8 cellular contexts compared by ENCODE assay signal in genomic region chr15:76147906-76148553, GRCh38.
DNase-seq lines count a peak whose midpoint lies in the region; ATAC-seq, FAIRE-seq and TF ChIP-seq lines count a peak whose summit lies in the region.

No MANE protein-coding gene starts in this region.

- WGBS in trophoblast cell (ENCODE audit: extremely low coverage, insufficient coverage, insufficient read length) = no CpG with 5 or more reads among the region's 21 CpGs

- no peaks in the 10 kb centered on the region for H3K79me2 ChIP-seq in OCI-LY1 (ENCODE audit: insufficient read depth, low read length)
- no peaks in the 10 kb centered on the region for H3K79me2 ChIP-seq in trophoblast cell (ENCODE audit: control insufficient read depth, insufficient read depth, low read length, poor library complexity)

- H3K4me1 Mint-ChIP-seq in activated T-cell treated with anti-CD3 and anti-CD28 coated beads, Interleukin-2, amount 50 U/mL, for 72 hours (ENCODE audit: low read depth) = peaks cover 22% of the 10 kb centered on the region

- no peak overlapping the region for H3K4me3 Mint-ChIP-seq in activated T-cell treated with anti-CD3 and anti-CD28 coated beads, Interleukin-2, amount 50 U/mL, for 72 hours

- no peak overlapping the region for H3K4ac ChIP-seq in trophoblast cell (ENCODE audit: low read depth, low read length)

- H2AK5ac ChIP-seq in trophoblast cell (ENCODE audit: low read length) = no peak overlapping the region

- no peak overlapping the region for H3K4me3 ChIP-seq in AG10803 (ENCODE audit: low read length)
- no peak overlapping the region for H3K4me3 ChIP-seq in OCI-LY1 (ENCODE audit: low read depth, low read length, poor library complexity, severe bottlenecking)
- no peak overlapping the region for H3K4me3 ChIP-seq in foreskin fibroblast (ENCODE audit: low read depth in 1 of 2, low read length in 2 of 2)
- no peak overlapping the region for H3K4me3 ChIP-seq in trophoblast cell (ENCODE audit: low read depth, low read length)
- H3K4me3 ChIP-seq in uterus = no peak overlapping the region

- H3F3A ChIP-seq in OCI-LY1 (ENCODE audit: insufficient read depth, low read length) = no peaks in the 10 kb centered on the region

- H3K9me2 ChIP-seq in OCI-LY1 (ENCODE audit: low read depth, low read length) = no peaks in the 10 kb centered on the region

- H3K27me3 ChIP-seq in OCI-LY1 (ENCODE audit: insufficient read depth, low read length) (0 out of 2 replicates have a peak, but pooled peaks cover 8% of the 10 kb centered on the region), trophoblast cell (ENCODE audit: insufficient read depth, low read length) (no peaks in the 10 kb centered on the region), uterus (no peaks in the 10 kb centered on the region)

- no peak overlapping the region for H2BK12ac ChIP-seq in trophoblast cell (ENCODE audit: low read length)

- no peak overlapping the region for H2BK5ac ChIP-seq in trophoblast cell (ENCODE audit: low read depth, low read length, poor library complexity)

- H4K20me1 ChIP-seq in OCI-LY1 (ENCODE audit: insufficient read depth, low read length) = no peaks in the 10 kb centered on the region

- H3K79me1 ChIP-seq in trophoblast cell (ENCODE audit: low read length) = peaks cover 3% of the 10 kb centered on the region

- peaks cover 45% of the 10 kb centered on the region for H3K27me3 Mint-ChIP-seq in activated T-cell treated with anti-CD3 and anti-CD28 coated beads, Interleukin-2, amount 50 U/mL, for 72 hours (ENCODE audit: low read depth)

- no peak overlapping the region for H3K23ac ChIP-seq in trophoblast cell (ENCODE audit: low read length)

- DNase-seq in AG10803 (ENCODE audit: low read depth) (no peak), GM19239 (ENCODE audit: insufficient read length, low spot score) (peak; percentile 54), foreskin fibroblast (peak in 1 of 2 donors; percentile 77), trophoblast cell (peak; percentile 30 to 75), uterus (peak in 1 of 2 donors; percentile 55)
- DNase-seq in activated T-cell treated with anti-CD3 and anti-CD28 coated beads, Interleukin-2, amount 50 U/mL, for 72 hours = peak; percentile 77 to 79

- H3K27ac ChIP-seq in OCI-LY1 (ENCODE audit: low read depth, low read length, poor library complexity, severe bottlenecking) = no peak overlapping the region
- H3K27ac ChIP-seq in trophoblast cell (ENCODE audit: low read depth, low read length) = no peak overlapping the region
- no peak overlapping the region for H3K27ac ChIP-seq in uterus

- H3K9me3 Mint-ChIP-seq in activated T-cell treated with anti-CD3 and anti-CD28 coated beads, Interleukin-2, amount 50 U/mL, for 72 hours = no peaks in the 10 kb centered on the region

- no peak overlapping the region for H3K4me2 ChIP-seq in OCI-LY1 (ENCODE audit: low read length)
- peak overlapping the region; percentile 2 for H3K4me2 ChIP-seq in trophoblast cell (ENCODE audit: low read length)

- no peak for TF ChIP-seq POLR2A in uterus (IDR thresholded peaks at IDR 0.05)

- no peak overlapping the region for H3K27ac Mint-ChIP-seq in activated T-cell treated with anti-CD3 and anti-CD28 coated beads, Interleukin-2, amount 50 U/mL, for 72 hours

- intact Hi-C loops in uterus (cut with DNase I; ENCODE audit: low total_unique reads) = no loop called here

- no peak overlapping the region for H4K12ac ChIP-seq in trophoblast cell (ENCODE audit: low read depth, low read length)

- peak; percentile 54 to 61 for ATAC-seq in activated T-cell treated with anti-CD3 and anti-CD28 coated beads, Interleukin-2, amount 50 U/mL, for 72 hours (replicated peaks in 1 of 2)
- ATAC-seq in HG02759 (IDR thresholded peaks at IDR 0.05; ENCODE audit: unreplicated experiment) = no peak

- TF ChIP-seq CTCF in AG10803 (conservative IDR thresholded peaks at IDR 0.05; ENCODE audit: low read length) (peak; percentile 92), OCI-LY1 (IDR thresholded peaks at IDR 0.05; ENCODE audit: low read length) (peak; percentile 96), foreskin fibroblast (IDR thresholded peaks at IDR 0.05; ENCODE audit: low read depth, low read length) (peak; percentile 98), uterus (IDR thresholded peaks at IDR 0.05) (peak; percentile 70 to 77 (median 73))

- no peak overlapping the region for H4K8ac ChIP-seq in trophoblast cell (ENCODE audit: low read depth, low read length)

- no peaks in the 10 kb centered on the region for H3K36me3 ChIP-seq in OCI-LY1 (ENCODE audit: insufficient read depth, low read length)
- no peaks in the 10 kb centered on the region for H3K36me3 ChIP-seq in trophoblast cell (ENCODE audit: control insufficient read depth in 1 of 2, insufficient read depth in 2 of 2, low read length in 2 of 2)
- no peaks in the 10 kb centered on the region for H3K36me3 ChIP-seq in uterus

- H2AFZ ChIP-seq in OCI-LY1 (ENCODE audit: low read length) (no peak overlapping the region), trophoblast cell (ENCODE audit: insufficient read depth, low read length, poor library complexity) (no peak overlapping the region)

- H3K14ac ChIP-seq in trophoblast cell (ENCODE audit: low read length) = no peak overlapping the region

- no peak overlapping the region for H3K18ac ChIP-seq in trophoblast cell (ENCODE audit: low read length)

- no peak overlapping the region for H4K91ac ChIP-seq in trophoblast cell (ENCODE audit: low read depth, low read length)

- FAIRE-seq in GM19239 (lab: Jason Lieb, UNC) = peak; percentile 33

- H3K36me3 Mint-ChIP-seq in activated T-cell treated with anti-CD3 and anti-CD28 coated beads, Interleukin-2, amount 50 U/mL, for 72 hours (ENCODE audit: insufficient read depth in 2 of 2) = no peaks in the 10 kb centered on the region

- H3K4me1 ChIP-seq in OCI-LY1 (ENCODE audit: insufficient read depth, low read length, severe bottlenecking) (peaks cover 9% of the 10 kb centered on the region), trophoblast cell (ENCODE audit: control insufficient read depth in 1 of 2, insufficient read depth in 2 of 2, low read length in 2 of 2) (peaks cover 9 to 10% of the 10 kb centered on the region in 2 experiments), uterus (no peaks in the 10 kb centered on the region)

- no peak overlapping the region for H2BK120ac ChIP-seq in trophoblast cell (ENCODE audit: insufficient read depth, low read length, poor library complexity)

- no peaks in the 10 kb centered on the region for H3K9me3 ChIP-seq in OCI-LY1 (ENCODE audit: low read length)
- H3K9me3 ChIP-seq in trophoblast cell (ENCODE audit: insufficient read depth, low read depth, low read length) = peaks cover 3% of the 10 kb centered on the region
- no peaks in the 10 kb centered on the region for H3K9me3 ChIP-seq in uterus

- H3K9ac ChIP-seq in OCI-LY1 (ENCODE audit: low read length) (no peak overlapping the region), trophoblast cell (ENCODE audit: low read length) (no peak overlapping the region)
